ENCODE assay signal across 8 cellular contexts in genomic region chr2:74440005-74440377, GRCh38. TPM values are rescaled to one million over a fixed set of nuclear protein-coding genes. Genes with fewer than 3 reads are reported as not detected.
DNase-seq lines count a peak whose midpoint lies in the region; ATAC-seq, FAIRE-seq and TF ChIP-seq lines count a peak whose summit lies in the region.

No MANE protein-coding gene starts in this region.

- WGBS in right cardiac atrium: 4% methylated on average over 9 of the region's 9 CpGs

- H3K4me3 ChIP-seq in HEK293 (ENCODE audit: low read depth, low read length) (peak overlapping the region; percentile 56), adipocyte (ENCODE audit: low read length) (peak overlapping the region; percentile 82), right cardiac atrium (ENCODE audit: low read length) (peak overlapping the region; percentile 16), rectal smooth muscle tissue (ENCODE audit: low read length) (peak overlapping the region; percentile 90)

- no peaks in the 10 kb centered on the region for H3K9me3 Mint-ChIP-seq in activated CD4-positive, alpha-beta memory T cell treated with anti-CD3 and anti-CD28 coated beads, Interleukin-2, amount 10 ng/mL, durations not matched to agents 7 days and 5 days

- H3K4me1 ChIP-seq in HEK293 (ENCODE audit: control insufficient read depth, insufficient read depth, low read length): peaks cover 7% of the 10 kb centered on the region
- H3K4me1 ChIP-seq in adipocyte (ENCODE audit: control insufficient read depth, insufficient read depth, low read length): peaks cover 22% of the 10 kb centered on the region
- peaks cover 2% of the 10 kb centered on the region for H3K4me1 ChIP-seq in right cardiac atrium (ENCODE audit: control insufficient read depth, insufficient read depth, low read length)
- peaks cover 18% of the 10 kb centered on the region for H3K4me1 ChIP-seq in rectal smooth muscle tissue (ENCODE audit: control insufficient read depth, insufficient read depth, low read length)

- H3K36me3 ChIP-seq in HEK293 (ENCODE audit: control insufficient read depth in 2 of 2, insufficient read depth in 1 of 2, low read length in 2 of 2) (peaks cover 0 to 39% of the 10 kb centered on the region in 2 experiments; a peak in 1 of 3 replicates), adipocyte (ENCODE audit: control insufficient read depth, insufficient read depth, low read length, severe bottlenecking) (no peaks in the 10 kb centered on the region), rectal smooth muscle tissue (ENCODE audit: control insufficient read depth, insufficient read depth, low read length) (no peaks in the 10 kb centered on the region)

- intact Hi-C loops in right cardiac atrium (cut with DNase I): no loop called here

- H3K4me3 Mint-ChIP-seq in activated CD4-positive, alpha-beta memory T cell treated with anti-CD3 and anti-CD28 coated beads, Interleukin-2, amount 10 ng/mL, durations not matched to agents 7 days and 5 days: no peak overlapping the region

- H3K9me3 ChIP-seq in HEK293 (ENCODE audit: control insufficient read depth, insufficient read depth, low read depth, low read length): no peaks in the 10 kb centered on the region
- no peaks in the 10 kb centered on the region for H3K9me3 ChIP-seq in adipocyte (ENCODE audit: control insufficient read depth, low read length)
- no peaks in the 10 kb centered on the region for H3K9me3 ChIP-seq in right cardiac atrium (ENCODE audit: control insufficient read depth, low read length)

- no peaks in the 10 kb centered on the region for H3K36me3 Mint-ChIP-seq in activated CD4-positive, alpha-beta memory T cell treated with anti-CD3 and anti-CD28 coated beads, Interleukin-2, amount 10 ng/mL, durations not matched to agents 7 days and 5 days (ENCODE audit: low read depth)

- POLR2A ChIA-PET in HEK293 (lab: Yijun Ruan, JAX): interaction anchor here (0.6 to 2.4 kb wide), 21 partner anchors 9 to 433 kb away, joined by 3 to 40 read pairs (median 4); partner anchors contain the start of genes AUP1, C2orf81, CCDC142 and DCTN1
- POLR2A ChIA-PET in activated CD4-positive, alpha-beta memory T cell treated with anti-CD3 and anti-CD28 coated beads, Interleukin-2, amount 10 ng/mL, durations not matched to agents 7 days and 5 days (lab: Charles Lee): interaction anchor here (0.6 to 1.6 kb wide), 5 partner anchors 11 to 27 kb away, joined by 3 to 5 read pairs (median 3); partner anchors contain the start of genes C2orf81, INO80B and WDR54

- no peak for FAIRE-seq in D721Med (lab: Jason Lieb, UNC)

- peak overlapping the region; percentile 68; the same call in 1 of the 2 replicates for H3K27ac ChIP-seq in HEK293 (ENCODE audit: extremely low read depth, low read depth, low read length)
- peak overlapping the region; percentile 89 for H3K27ac ChIP-seq in right cardiac atrium (ENCODE audit: low read length)
- peak overlapping the region; percentile 65 for H3K27ac ChIP-seq in rectal smooth muscle tissue (ENCODE audit: low read depth, low read length)

- TF ChIP-seq CTCF in HEK293 (tag by site-specific recombination; IDR thresholded peaks at IDR 0.05): no peak
- no peak for TF ChIP-seq CTCF in D721Med (IDR thresholded peaks at IDR 0.05; ENCODE audit: insufficient read depth, missing control alignments)

- H3K9ac ChIP-seq in adipocyte (ENCODE audit: low read length) (peak overlapping the region; percentile 86), rectal smooth muscle tissue (ENCODE audit: low read length) (peak overlapping the region; percentile 53)

- H3K4me1 Mint-ChIP-seq in activated CD4-positive, alpha-beta memory T cell treated with anti-CD3 and anti-CD28 coated beads, Interleukin-2, amount 10 ng/mL, durations not matched to agents 7 days and 5 days: peaks cover 11% of the 10 kb centered on the region

- H3K27ac Mint-ChIP-seq in activated CD4-positive, alpha-beta memory T cell treated with anti-CD3 and anti-CD28 coated beads, Interleukin-2, amount 10 ng/mL, durations not matched to agents 7 days and 5 days: no peak overlapping the region

- H3K27me3 ChIP-seq in adipocyte (replicated peaks; ENCODE audit: control insufficient read depth, insufficient read depth, low read length) (no peaks in the 10 kb centered on the region), right cardiac atrium (ENCODE audit: control insufficient read depth, insufficient read depth) (no peaks in the 10 kb centered on the region), rectal smooth muscle tissue (ENCODE audit: control insufficient read depth, insufficient read depth, low read length) (no peaks in the 10 kb centered on the region)

- H3K27me3 Mint-ChIP-seq in activated CD4-positive, alpha-beta memory T cell treated with anti-CD3 and anti-CD28 coated beads, Interleukin-2, amount 10 ng/mL, durations not matched to agents 7 days and 5 days: peaks cover 49% of the 10 kb centered on the region

- peak; percentile 81 for DNase-seq in adipocyte (ENCODE audit: low read depth)
- DNase-seq in right cardiac atrium: peak; percentile 91 to 95 (median 95)
- no peak for DNase-seq in D721Med (ENCODE audit: insufficient read length, low spot score)
- DNase-seq in NCI-H1105 treated with DMSO at 0.1 percent for 48 hours (lab: John Stamatoyannopoulos, UW): no peak
- DNase-seq in activated CD4-positive, alpha-beta memory T cell treated with anti-CD3 and anti-CD28 coated beads, Interleukin-2, amount 10 ng/mL, durations not matched to agents 7 days and 5 days: no peak

- peak; percentile 71 to 75 for ATAC-seq in right cardiac atrium
- ATAC-seq in GM18519 (IDR thresholded peaks at IDR 0.05; ENCODE audit: low FRiP score, unreplicated experiment): no peak

- CTCF ChIA-PET in HEK293 (lab: Yijun Ruan, JAX): interaction anchor here (0.6 to 2.5 kb wide), 7 partner anchors 11 to 146 kb away, joined by 3 to 6 read pairs (median 3); no protein-coding TSS in a partner anchor
- CTCF ChIA-PET in activated CD4-positive, alpha-beta memory T cell treated with anti-CD3 and anti-CD28 coated beads, Interleukin-2, amount 10 ng/mL, durations not matched to agents 7 days and 5 days (lab: Charles Lee): interaction anchor here (1.2 to 1.6 kb wide), 3 partner anchors 9 to 92 kb away, joined by 4 to 5 read pairs (median 4); no protein-coding TSS in a partner anchor

TF ChIP-seq in HEK293, 187 proteins besides CTCF, POLR2A, EP300 and RAD21:
- 0 out of 2 replicates have a peak, but pooled peaks have one; percentile 7 for TF ChIP-seq PRDM1 (tag by site-specific recombination; IDR thresholded peaks at IDR 0.05)
- no peak for TF ChIP-seq ZNF155 (tag by site-specific recombination; IDR thresholded peaks at IDR 0.05)

RNA-seq across cellular contexts. Expression of gene RTKN, which starts 1.7 kb away (rescaled TPM):
- 10 to 100 TPM; 21.5 to 27.9 (median 25.9) TPM for total RNA-seq in right cardiac atrium
- polyA plus RNA-seq in right cardiac atrium: 16.2 TPM
- 1 to 10 TPM; 1.1 TPM for total RNA-seq in activated CD4-positive, alpha-beta memory T cell treated with anti-CD3 and anti-CD28 coated beads, Interleukin-2, amount 10 ng/mL, durations not matched to agents 7 days and 5 days

RNA-seq across cellular contexts. Expression of gene INO80B, which starts 14.9 kb away (rescaled TPM):
- total RNA-seq in right cardiac atrium: 10 to 100 TPM; 19.2 to 22.9 (median 20.7) TPM
- 16.8 TPM for polyA plus RNA-seq in right cardiac atrium
- total RNA-seq in activated CD4-positive, alpha-beta memory T cell treated with anti-CD3 and anti-CD28 coated beads, Interleukin-2, amount 10 ng/mL, durations not matched to agents 7 days and 5 days: 10 to 100 TPM; 39.8 to 40.3 TPM

RNA-seq across cellular contexts. Expression of gene WBP1, which starts 18.2 kb away (rescaled TPM):
- total RNA-seq in right cardiac atrium: 10 to 100 TPM; 48.9 to 60.0 (median 56.7) TPM
- polyA plus RNA-seq in right cardiac atrium: 63.1 TPM
- total RNA-seq in activated CD4-positive, alpha-beta memory T cell treated with anti-CD3 and anti-CD28 coated beads, Interleukin-2, amount 10 ng/mL, durations not matched to agents 7 days and 5 days: 10 to 100 TPM; 58.3 to 60.4 TPM

RNA-seq across cellular contexts. Expression of gene WDR54, which starts 18.5 kb away (rescaled TPM):
- 1 to 10 TPM; 3.4 to 4.5 (median 3.5) TPM for total RNA-seq in right cardiac atrium
- 3.4 TPM for polyA plus RNA-seq in right cardiac atrium
- total RNA-seq in activated CD4-positive, alpha-beta memory T cell treated with anti-CD3 and anti-CD28 coated beads, Interleukin-2, amount 10 ng/mL, durations not matched to agents 7 days and 5 days: 100 to 1,000 TPM; 102 to 105 TPM

RNA-seq across cellular contexts. Expression of gene C2orf81, which starts 18.6 kb away (rescaled TPM):
- total RNA-seq in right cardiac atrium: 1 to 10 TPM in 3 of 4 donors, under 1 TPM in 1; 0.88 to 1.6 (median 1.1) TPM
- 1.00 TPM for polyA plus RNA-seq in right cardiac atrium
- total RNA-seq in activated CD4-positive, alpha-beta memory T cell treated with anti-CD3 and anti-CD28 coated beads, Interleukin-2, amount 10 ng/mL, durations not matched to agents 7 days and 5 days: 1 to 10 TPM; 1.2 to 1.6 TPM

Comparison
In these comparisons a context has a peak if more than half of its experiments do, and no peak if none do; other contexts are left out.
1. H3K4me3 ChIP-seq: peak in every context shown above with its lines; median percentile 90 in rectal smooth muscle tissue; 82 in adipocyte; 56 in HEK293; 16 in right cardiac atrium.
2. DNase-seq: peak in adipocyte (single experiment) and right cardiac atrium (3 of 3); none in D721Med (single experiment), NCI-H1105 treated with DMSO at 0.1 percent for 48 hours (single experiment) and activated CD4-positive, alpha-beta memory T cell treated with anti-CD3 and anti-CD28 coated beads, Interleukin-2, amount 10 ng/mL, durations not matched to agents 7 days and 5 days (single experiment).
3. RNA of gene RTKN, which starts 1.7 kb away (total RNA-seq): 21.5 to 27.9 TPM in right cardiac atrium; 1.1 TPM in activated CD4-positive, alpha-beta memory T cell treated with anti-CD3 and anti-CD28 coated beads, Interleukin-2, amount 10 ng/mL, durations not matched to agents 7 days and 5 days; every median in the first group is over 10 times any median in the second.
4. Peak in every context shown above with its lines, with median percentiles within 50 percentile points of each other: H3K27ac ChIP-seq.